In genomic region chr22:45834241-45834640, GRCh38 we compare ENCODE assay signal across 21 cellular contexts.
A peak's percentile ranks its signal among the peaks of the same experiment; 100 is the strongest.
DNase-seq lines count a peak whose midpoint lies in the region; ATAC-seq and TF ChIP-seq lines count a peak whose summit lies in the region.
"Had no signal": no experiment of that assay in that cellular context is flagged by ENCODE, and none has a peak within 500 bp of the region (broad histone marks: within the 10 kb centered on the region; RNA-seq: fewer than 3 reads in every experiment).

No MANE protein-coding gene starts in this region.

- TF ChIP-seq CTCF in H9 (conservative IDR thresholded peaks at IDR 0.05), result no peak
- TF ChIP-seq CTCF in OCI-LY1 (IDR thresholded peaks at IDR 0.05; ENCODE audit: low read length), result no peak
- TF ChIP-seq CTCF in nephron progenitor cell (IDR thresholded peaks at IDR 0.05), result no peak

- H3K36me3 ChIP-seq in BLaER1 treated with 17β-estradiol and CSF1 and Interleukin-3, amounts not matched to agents 10 nM and 100 nM, result peaks cover 13 to 50% (median 26%) of the 10 kb centered on the region in 11 experiments; a peak in 19 of 22 replicates
- H3K36me3 ChIP-seq in OCI-LY1 (ENCODE audit: insufficient read depth, low read length), result peaks cover 35% of the 10 kb centered on the region; the same call in 1 of the 2 replicates

- no peak overlapping the region for H3K4ac ChIP-seq in H9 (ENCODE audit: low read depth, low read length)

- peak overlapping the region; percentile 15 to 40 (median 30); a peak in 3 of 7 replicates for H3K27ac Mint-ChIP-seq in H9
- H3K27ac Mint-ChIP-seq in nephron progenitor cell, result peak overlapping the region; percentile 75

- no peaks in the 10 kb centered on the region for H3K9me2 ChIP-seq in OCI-LY1 (ENCODE audit: low read depth, low read length)

- H4K8ac ChIP-seq in H9 (replicated peaks; ENCODE audit: insufficient read length, low read depth, low read length), result no peak overlapping the region

- H2BK15ac ChIP-seq in H9 (ENCODE audit: low read depth, low read length), result no peak overlapping the region

- H3K23ac ChIP-seq in H9 (ENCODE audit: insufficient read length, low read depth, low read length), result no peak overlapping the region

- H3K79me2 ChIP-seq in H9 (ENCODE audit: insufficient read depth, low read length), result no peaks in the 10 kb centered on the region
- H3K79me2 ChIP-seq in OCI-LY1 (ENCODE audit: insufficient read depth, low read length), result no peaks in the 10 kb centered on the region

- H2BK12ac ChIP-seq in H9 (ENCODE audit: insufficient read length, low read depth, low read length), result no peak overlapping the region

- H3K27ac ChIP-seq in BLaER1 treated with 17β-estradiol and CSF1 and Interleukin-3, amounts not matched to agents 10 nM and 100 nM, result no peak overlapping the region
- no peak overlapping the region for H3K27ac ChIP-seq in H9 (ENCODE audit: insufficient read length, low read depth, low read length)
- peak overlapping the region; percentile 57 for H3K27ac ChIP-seq in OCI-LY1 (ENCODE audit: low read depth, low read length, poor library complexity, severe bottlenecking)
- H3K27ac ChIP-seq: HL-60 had no signal

- H3K23me2 ChIP-seq in H9 (ENCODE audit: insufficient read length, low read depth, low read length, poor library complexity, severe bottlenecking), result no peaks in the 10 kb centered on the region

- H2AFZ ChIP-seq in H9 (ENCODE audit: low read length), result no peak overlapping the region
- no peak overlapping the region for H2AFZ ChIP-seq in OCI-LY1 (ENCODE audit: low read length)

- H2BK120ac ChIP-seq in H9 (ENCODE audit: low read depth, low read length, poor library complexity, severe bottlenecking), result no peak overlapping the region

- no peak overlapping the region for H3T11ph ChIP-seq in H9 (ENCODE audit: low read length)

- H3K9me3 Mint-ChIP-seq in H9 (no peaks in the 10 kb centered on the region), nephron progenitor cell (peaks cover 3% of the 10 kb centered on the region)

- H3K4me2 ChIP-seq in BLaER1 treated with 17β-estradiol and CSF1 and Interleukin-3, amounts not matched to agents 10 nM and 100 nM, result peak overlapping the region in 8 of 11 experiments; percentile 3 to 59 (median 44); a peak in 14 of 22 replicates
- no peak overlapping the region for H3K4me2 ChIP-seq in H9 (ENCODE audit: insufficient read depth, insufficient read length, low read length)
- no peak overlapping the region; the same call in 1 of the 2 replicates for H3K4me2 ChIP-seq in OCI-LY1 (ENCODE audit: low read length)

- no peak overlapping the region for H3K4me3 Mint-ChIP-seq in H9
- H3K4me3 Mint-ChIP-seq in nephron progenitor cell, result no peak overlapping the region

- no peak overlapping the region for H3K4me3 ChIP-seq in BLaER1 treated with 17β-estradiol and CSF1 and Interleukin-3, amounts not matched to agents 10 nM and 100 nM
- no peak overlapping the region for H3K4me3 ChIP-seq in OCI-LY1 (ENCODE audit: low read depth, low read length, poor library complexity, severe bottlenecking)
- H3K4me3 ChIP-seq: K562 had no signal

- no peak overlapping the region for H3K9ac ChIP-seq in BLaER1 treated with 17β-estradiol and CSF1 and Interleukin-3, amounts not matched to agents 10 nM and 100 nM
- H3K9ac ChIP-seq in H9 (ENCODE audit: extremely low read depth, insufficient read length, low read length) (no peak overlapping the region), OCI-LY1 (ENCODE audit: low read length) (peak overlapping the region; percentile 2; the same call in 1 of the 2 replicates)

- H4K5ac ChIP-seq in H9 (ENCODE audit: insufficient read length, low read depth, low read length), result no peak overlapping the region

- H4K91ac ChIP-seq in H9 (ENCODE audit: insufficient read length, low read depth, low read length), result no peak overlapping the region

- H3K27me3 ChIP-seq in BLaER1 treated with 17β-estradiol and CSF1 and Interleukin-3, amounts not matched to agents 10 nM and 100 nM, result no peaks in the 10 kb centered on the region
- H3K27me3 ChIP-seq in H9 (ENCODE audit: insufficient read depth, low read length) (no peaks in the 10 kb centered on the region), OCI-LY1 (ENCODE audit: insufficient read depth, low read length) (no peaks in the 10 kb centered on the region)

- H3F3A ChIP-seq in OCI-LY1 (ENCODE audit: insufficient read depth, low read length), result no peaks in the 10 kb centered on the region

- H3K56ac ChIP-seq in H9 (ENCODE audit: insufficient read length, low read depth, low read length), result no peak overlapping the region

- no peak overlapping the region for H2BK20ac ChIP-seq in H9 (ENCODE audit: low read depth, low read length, poor library complexity, severe bottlenecking)

- H3K9me3 ChIP-seq in BLaER1 treated with 17β-estradiol and CSF1 and Interleukin-3, amounts not matched to agents 10 nM and 100 nM (replicated peaks in 1 of 11), result peaks cover 5 to 9% (median 8%) of the 10 kb centered on the region in 11 experiments; a peak in 20 of 22 replicates
- H3K9me3 ChIP-seq in H9 (ENCODE audit: control insufficient read depth, low read depth, low read length), result no peaks in the 10 kb centered on the region
- 0 out of 2 replicates have a peak, but pooled peaks cover 7% of the 10 kb centered on the region for H3K9me3 ChIP-seq in OCI-LY1 (ENCODE audit: low read length)

- no peak overlapping the region for H3K14ac ChIP-seq in H9 (ENCODE audit: insufficient read depth, low read length)

- H3K27me3 Mint-ChIP-seq in H9 (ENCODE audit: low read depth) (peaks cover 2% of the 10 kb centered on the region; the same call in 1 of the 2 replicates), nephron progenitor cell (ENCODE audit: low read depth, poor library complexity) (no peaks in the 10 kb centered on the region)

- no peak overlapping the region for H2BK5ac ChIP-seq in H9 (ENCODE audit: insufficient read length, low read length)

- no peak for ATAC-seq in HG03108 (IDR thresholded peaks at IDR 0.05; ENCODE audit: unreplicated experiment)
- ATAC-seq: HepG2, K562, Right ventricle myocardium inferior had no signal

- H3K4me1 Mint-ChIP-seq in H9 (peaks cover 11 to 12% of the 10 kb centered on the region in 2 experiments), nephron progenitor cell (peaks cover 26% of the 10 kb centered on the region)

- H3K36me3 Mint-ChIP-seq in H9 (ENCODE audit: insufficient read depth in 1 of 3, low read depth in 3 of 3) (peaks cover 0 to 3% (median 2%) of the 10 kb centered on the region in 3 experiments; a peak in 2 of 7 replicates), nephron progenitor cell (ENCODE audit: low read depth) (peaks cover 26% of the 10 kb centered on the region)

- WGBS in H9 (ENCODE audit: extremely low coverage, insufficient read length, low lambda C conversion rate), result no CpG with 5 or more reads among the region's 5 CpGs

- H3K18ac ChIP-seq in H9 (ENCODE audit: insufficient read length, low read depth, low read length), result no peak overlapping the region

- no peak overlapping the region for H2AK5ac ChIP-seq in H9 (ENCODE audit: insufficient read length, low read length)

- no peaks in the 10 kb centered on the region for H3K79me1 ChIP-seq in H9 (ENCODE audit: insufficient read depth, low read depth, low read length, poor library complexity, severe bottlenecking)

- H3K4me1 ChIP-seq in BLaER1 treated with 17β-estradiol and CSF1 and Interleukin-3, amounts not matched to agents 10 nM and 100 nM, result peaks cover 0 to 34% (median 23%) of the 10 kb centered on the region in 10 experiments; a peak in 14 of 20 replicates
- H3K4me1 ChIP-seq in H9 (ENCODE audit: insufficient read depth, low read length) (no peaks in the 10 kb centered on the region), OCI-LY1 (ENCODE audit: insufficient read depth, low read length, severe bottlenecking) (peaks cover 41% of the 10 kb centered on the region)

- DNase-seq in H9, result no peak
- DNase-seq in nephron progenitor cell, result no peak
- no peak for DNase-seq in NCI-H82 treated with DMSO at 0.1 percent for 48 hours (lab: John Stamatoyannopoulos, UW; ENCODE audit: unreplicated experiment)
- DNase-seq in NCI-H345 (lab: John Stamatoyannopoulos, UW), result no peak
- DNase-seq: C1 segment of cervical spinal cord, EL, HCEC 1CT, NCI-H1092, NCI-H146, NCI-H2081, NCI-H2171 treated with DMSO at 0.1 percent for 48 hours, NCI-H446 treated with DMSO at 0.1 percent for 48 hours, NCI-H82, OCI-M1 had no signal

- peaks cover 13 to 62% (median 35%) of the 10 kb centered on the region in 11 experiments; a peak in 18 of 22 replicates for H4K20me1 ChIP-seq in BLaER1 treated with 17β-estradiol and CSF1 and Interleukin-3, amounts not matched to agents 10 nM and 100 nM
- H4K20me1 ChIP-seq in H9 (ENCODE audit: control insufficient read depth, insufficient read depth, insufficient read length) (no peaks in the 10 kb centered on the region), OCI-LY1 (ENCODE audit: insufficient read depth, low read length) (no peaks in the 10 kb centered on the region)

Comparison
In these comparisons a context has a peak if more than half of its experiments do, and no peak if none do; other contexts are left out.
1. H3K4me2 ChIP-seq: peak in BLaER1 treated with 17β-estradiol and CSF1 and Interleukin-3, amounts not matched to agents 10 nM and 100 nM (8 of 11); none in H9 (single experiment) and OCI-LY1 (single experiment).